Comparison of ENCODE assay signal across 8 cellular contexts in genomic region chr17:74457146-74457819, GRCh38. TPM values are rescaled to one million over a fixed set of nuclear protein-coding genes. Genes with fewer than 3 reads are reported as not detected.
DNase-seq lines count a peak whose midpoint lies in the region; ATAC-seq and TF ChIP-seq lines count a peak whose summit lies in the region.

No MANE protein-coding gene starts in this region.

- H3K4me3 ChIP-seq in SJCRH30, result no peak overlapping the region
- H3K4me3 ChIP-seq in gastroesophageal sphincter, result no peak overlapping the region
- H3K4me3 ChIP-seq in trophoblast cell (ENCODE audit: low read depth, low read length), result no peak overlapping the region
- H3K4me3 ChIP-seq in upper lobe of right lung, result no peak overlapping the region

- H3K4me1 ChIP-seq in SJCRH30 (peaks cover 10% of the 10 kb centered on the region), gastroesophageal sphincter (peaks cover 0 to 43% (median 23%) of the 10 kb centered on the region in 3 donors), trophoblast cell (ENCODE audit: control insufficient read depth in 1 of 2, insufficient read depth in 2 of 2, low read length in 2 of 2) (peaks cover 3 to 6% of the 10 kb centered on the region in 2 experiments), upper lobe of right lung (peaks cover 32% of the 10 kb centered on the region)

- no peak overlapping the region for H3K27ac ChIP-seq in SJCRH30
- H3K27ac ChIP-seq in gastroesophageal sphincter, result no peak overlapping the region
- H3K27ac ChIP-seq in trophoblast cell (ENCODE audit: low read depth, low read length), result no peak overlapping the region
- H3K27ac ChIP-seq in upper lobe of right lung, result no peak overlapping the region

- peak overlapping the region; percentile 2 for H3K9ac ChIP-seq in trophoblast cell (ENCODE audit: low read length)

- ATAC-seq in gastroesophageal sphincter, result no peak
- ATAC-seq in upper lobe of right lung, result peak; percentile 60
- no peak for ATAC-seq in GM18502 (IDR thresholded peaks at IDR 0.05; ENCODE audit: poor library complexity, unreplicated experiment)

- no peak overlapping the region for H4K91ac ChIP-seq in trophoblast cell (ENCODE audit: low read depth, low read length)

- no peak overlapping the region for H4K12ac ChIP-seq in trophoblast cell (ENCODE audit: low read depth, low read length)

- no peaks in the 10 kb centered on the region for H3K36me3 ChIP-seq in SJCRH30
- no peaks in the 10 kb centered on the region for H3K36me3 ChIP-seq in gastroesophageal sphincter
- H3K36me3 ChIP-seq in trophoblast cell (ENCODE audit: control insufficient read depth in 1 of 2, insufficient read depth in 2 of 2, low read length in 2 of 2), result no peaks in the 10 kb centered on the region
- H3K36me3 ChIP-seq in upper lobe of right lung, result no peaks in the 10 kb centered on the region

- no peaks in the 10 kb centered on the region for H3K9me3 ChIP-seq in SJCRH30 (replicated peaks)
- no peaks in the 10 kb centered on the region for H3K9me3 ChIP-seq in gastroesophageal sphincter
- no peaks in the 10 kb centered on the region for H3K9me3 ChIP-seq in trophoblast cell (ENCODE audit: insufficient read depth, low read depth, low read length)
- no peaks in the 10 kb centered on the region for H3K9me3 ChIP-seq in upper lobe of right lung

- DNase-seq in DMS 273 (lab: John Stamatoyannopoulos, UW; ENCODE audit: unreplicated experiment) (peak; percentile 92), KBM-7 (peak; percentile 74), SJCRH30 (peak; percentile 69 to 84), trophoblast cell (peak; percentile 51 to 80), upper lobe of right lung (peak; percentile 89)
- peak; percentile 57 for DNase-seq in activated gamma-delta T cell treated with anti-CD3 and anti-CD28 coated beads, Interleukin-2, amount 50 U/mL, for 16 hours (ENCODE audit: low read depth)

- TF ChIP-seq POLR2A in gastroesophageal sphincter (IDR thresholded peaks at IDR 0.05), result no peak

- in situ Hi-C loops in KBM-7 (cut with MboI; ENCODE audit: low pct_unique_long_range_greater_than_20kb, low sequenced_read_pairs), result loop anchor here (10.0 kb wide), 1 partner anchor 82 kb away; no protein-coding TSS in a partner anchor

- intact Hi-C loops in upper lobe of right lung (cut with DNase I), result loop anchor here (5.0 kb wide), 1 partner anchor 80 kb away; no protein-coding TSS in a partner anchor

- TF ChIP-seq EP300 in gastroesophageal sphincter (IDR thresholded peaks at IDR 0.05), result no peak

- peak in 3 of 4 experiments; percentile 97 to 99 (median 98) for TF ChIP-seq CTCF in gastroesophageal sphincter (IDR thresholded peaks at IDR 0.05)
- TF ChIP-seq CTCF in upper lobe of right lung (IDR thresholded peaks at IDR 0.05), result peak; percentile 94

- H2AK5ac ChIP-seq in trophoblast cell (ENCODE audit: low read length), result no peak overlapping the region

- H3K4me2 ChIP-seq in trophoblast cell (ENCODE audit: low read length), result no peak overlapping the region

- WGBS in gastroesophageal sphincter (ENCODE audit: low coverage in 1 of 2), 2 donors, result 0 to 37% methylated on average over 4 to 7 of the region's 18 CpGs
- no CpG with 5 or more reads among the region's 18 CpGs for WGBS in trophoblast cell (ENCODE audit: extremely low coverage, insufficient coverage, insufficient read length)

- no peaks in the 10 kb centered on the region for H3K79me1 ChIP-seq in trophoblast cell (ENCODE audit: low read length)

- no peak overlapping the region for H3K4ac ChIP-seq in trophoblast cell (ENCODE audit: low read depth, low read length)

- H3K18ac ChIP-seq in trophoblast cell (ENCODE audit: low read length), result no peak overlapping the region

- H3K27me3 ChIP-seq in SJCRH30 (peaks cover 26% of the 10 kb centered on the region), gastroesophageal sphincter (peaks cover 9% of the 10 kb centered on the region), trophoblast cell (ENCODE audit: insufficient read depth, low read length) (peaks cover 8% of the 10 kb centered on the region), upper lobe of right lung (no peaks in the 10 kb centered on the region)

- no peak overlapping the region for H3K14ac ChIP-seq in trophoblast cell (ENCODE audit: low read length)

- H4K8ac ChIP-seq in trophoblast cell (ENCODE audit: low read depth, low read length), result no peak overlapping the region

- H2BK12ac ChIP-seq in trophoblast cell (ENCODE audit: low read length), result no peak overlapping the region

- H2AFZ ChIP-seq in trophoblast cell (ENCODE audit: insufficient read depth, low read length, poor library complexity), result no peak overlapping the region

- H2BK5ac ChIP-seq in trophoblast cell (ENCODE audit: low read depth, low read length, poor library complexity), result no peak overlapping the region

- no peaks in the 10 kb centered on the region for H3K79me2 ChIP-seq in trophoblast cell (ENCODE audit: control insufficient read depth, insufficient read depth, low read length, poor library complexity)

- H2BK120ac ChIP-seq in trophoblast cell (ENCODE audit: insufficient read depth, low read length, poor library complexity), result no peak overlapping the region

- H3K23ac ChIP-seq in trophoblast cell (ENCODE audit: low read length), result no peak overlapping the region

RNA-seq across cellular contexts. Expression of gene CD300A, which starts 9.2 kb away (rescaled TPM):
- not detected in 2 replicates for total RNA-seq in SJCRH30 (2014; rRNA removed; shearing (Covaris generic))
- 1 to 10 TPM; 2.0 to 5.8 (median 3.1) TPM for total RNA-seq in gastroesophageal sphincter
- 0.26 and 0.30 TPM in 2 replicates for polyA plus RNA-seq in trophoblast cell (2013)
- 17.5 TPM for total RNA-seq in upper lobe of right lung

RNA-seq across cellular contexts. Expression of gene GPRC5C, which starts 25.4 kb away (rescaled TPM):
- not detected in 2 replicates for total RNA-seq in SJCRH30 (2014; rRNA removed; shearing (Covaris generic))
- total RNA-seq in gastroesophageal sphincter (10 to 100 TPM; 11.3 to 27.2 (median 14.3) TPM), upper lobe of right lung (48.6 TPM)
- polyA plus RNA-seq in trophoblast cell (2013), result 26.2 and 26.4 TPM in 2 replicates

Comparison
In these comparisons a context has a peak if more than half of its experiments do, and no peak if none do; other contexts are left out.
1. RNA of gene GPRC5C, which starts 25.4 kb away (total RNA-seq): 48.6 TPM in upper lobe of right lung (single experiment) and 11.3 to 27.2 TPM in gastroesophageal sphincter; not detected in SJCRH30; every median in the first group is over 10 times any median in the second.
2. Peak in every context shown above with its lines, with median percentiles within 50 percentile points of each other: DNase-seq.